ENCODE assay signal across 25 cellular contexts in the genomic region with DNA sequence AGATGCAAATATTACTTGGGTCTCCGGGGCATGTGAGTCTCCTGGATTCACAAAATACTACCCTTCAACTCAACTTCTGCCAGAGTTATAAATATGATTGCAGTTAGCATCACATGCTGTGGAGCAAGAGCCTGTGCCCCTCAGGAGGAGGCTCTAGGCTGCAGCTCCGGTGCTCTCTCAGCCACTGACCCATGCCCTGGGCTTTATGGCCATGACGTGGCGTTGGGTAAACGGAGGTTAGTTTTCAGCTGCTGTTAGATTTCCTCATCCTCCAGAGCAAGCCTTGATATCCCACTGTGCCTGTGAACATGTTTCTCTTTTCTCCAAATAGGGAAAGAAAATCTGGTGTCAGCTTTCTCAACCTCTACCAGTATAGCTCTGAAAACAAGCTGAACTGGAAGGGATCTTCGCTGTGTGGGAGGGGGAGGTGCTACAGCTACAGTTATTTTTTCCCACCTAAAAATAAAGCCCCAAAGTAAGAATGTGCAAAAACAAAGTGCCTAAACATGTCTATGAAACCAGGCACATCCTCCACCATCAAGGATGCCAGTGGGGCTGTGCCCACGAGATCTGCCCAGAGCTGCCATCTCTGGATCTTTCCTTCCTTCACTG.
DNase-seq lines count a peak whose midpoint lies in the region; ATAC-seq lines count a peak whose summit lies in the region.
"Had no signal": no experiment of that assay in that cellular context is flagged by ENCODE, and none has a peak within 500 bp of the region (broad histone marks: within the 10 kb centered on the region; RNA-seq: fewer than 3 reads in every experiment).

No MANE protein-coding gene starts in this region.

- H4K8ac ChIP-seq in mesendoderm (ENCODE audit: low read depth, low read length), result no peak overlapping the region

- no peak overlapping the region for H3K23ac ChIP-seq in mesendoderm (ENCODE audit: low read length)

- no peak overlapping the region for H4K5ac ChIP-seq in mesendoderm (ENCODE audit: low read length)

- DNase-seq in NCI-H748 (lab: John Stamatoyannopoulos, UW; ENCODE audit: unreplicated experiment) (peak; percentile 14), NCI-H748 treated with DMSO at 0.1 percent for 48 hours (lab: John Stamatoyannopoulos, UW) (no peak), caudate nucleus (lab: John Stamatoyannopoulos, UW) (peak in 6 of 61 donors; percentile 5 to 52 (median 18)), mesendoderm (peak; percentile 18), AG08395 (ENCODE audit: low spot score) (no peak), NCI-H1417 treated with DMSO at 0.1 percent for 48 hours (lab: John Stamatoyannopoulos, UW) (no peak)
- DNase-seq: activated CD4-positive, alpha-beta T cell treated with anti-CD3 and anti-CD28 coated beads for 36 hours; activated CD8-positive, alpha-beta memory T cell treated with anti-CD3 and anti-CD28 coated beads, Interleukin-2, amount 50 U/mL, for 48 hours; activated CD8-positive, alpha-beta T cell treated with anti-CD3 and anti-CD28 coated beads for 36 hours; activated naive CD4-positive, alpha-beta T cell treated with Interleukin-2 at 50 U/mL for 16 hours; gastrocnemius medialis; KG1; NCI-H1436 treated with DMSO at 0.1 percent for 48 hours; NCI-H2171; NCI-H524 treated with DMSO at 0.1 percent for 48 hours; SIG-M5; stimulated activated naive CD4-positive, alpha-beta T cell treated with Interleukin-2 at 50 U/mL for 16 hours had no signal

- no peak overlapping the region for H3K4me2 ChIP-seq in mesendoderm (ENCODE audit: low read length)
- H3K4me2 ChIP-seq: smooth muscle cell had no signal

- H3K27me3 ChIP-seq in mesendoderm (ENCODE audit: insufficient read depth, low read length, poor library complexity), result no peaks in the 10 kb centered on the region
- H3K27me3 ChIP-seq: gastrocnemius medialis, right atrium auricular region had no signal

- H3K56ac ChIP-seq in mesendoderm (ENCODE audit: low read length), result no peak overlapping the region

- no peak overlapping the region for H2BK5ac ChIP-seq in mesendoderm (ENCODE audit: low read length)

- no CpG with 5 or more reads among the region's 7 CpGs for WGBS in mesendoderm (ENCODE audit: extremely low coverage, insufficient coverage, low lambda C conversion rate)

- no peak overlapping the region for H3K9ac ChIP-seq in mesendoderm (ENCODE audit: low read length)
- H3K9ac ChIP-seq: parathyroid adenoma had no signal

- no peaks in the 10 kb centered on the region for H3K4me1 ChIP-seq in mesendoderm (ENCODE audit: control insufficient read depth, low read depth, low read length)
- H3K4me1 ChIP-seq: gastrocnemius medialis, parathyroid adenoma, right atrium auricular region had no signal

- no peak for ATAC-seq in HG03342 (IDR thresholded peaks at IDR 0.05; ENCODE audit: unreplicated experiment)
- no peak for ATAC-seq in GM19328 (IDR thresholded peaks at IDR 0.05; ENCODE audit: unreplicated experiment)
- ATAC-seq: activated CD4-positive, alpha-beta T cell treated with anti-CD3 and anti-CD28 coated beads for 36 hours; activated CD8-positive, alpha-beta T cell treated with anti-CD3 and anti-CD28 coated beads for 36 hours; gastrocnemius medialis; left lobe of liver; Panc1 had no signal

- H3K27ac ChIP-seq in caudate nucleus (ENCODE audit: low read depth, low read length) (peak overlapping the region; percentile 80), mesendoderm (ENCODE audit: low read depth, low read length) (no peak overlapping the region)
- H3K27ac ChIP-seq: gastrocnemius medialis, HL-60, parathyroid adenoma, right atrium auricular region had no signal

- H3K79me1 ChIP-seq in mesendoderm (ENCODE audit: low read length), result no peaks in the 10 kb centered on the region

- H3K4ac ChIP-seq in mesendoderm (ENCODE audit: low read depth, low read length), result no peak overlapping the region

- H3K36me3 ChIP-seq in mesendoderm (ENCODE audit: control insufficient read depth, insufficient read depth, low read length), result no peaks in the 10 kb centered on the region
- H3K36me3 ChIP-seq: gastrocnemius medialis, right atrium auricular region had no signal

- H3K79me2 ChIP-seq in mesendoderm (ENCODE audit: control insufficient read depth, insufficient read depth, low read length), result no peaks in the 10 kb centered on the region
- H3K79me2 ChIP-seq: parathyroid adenoma had no signal

- H3K4me3 ChIP-seq in mesendoderm (ENCODE audit: low read length), result no peak overlapping the region
- H3K4me3 ChIP-seq: gastrocnemius medialis, right atrium auricular region, smooth muscle cell had no signal

- no peak overlapping the region for H2BK120ac ChIP-seq in mesendoderm (ENCODE audit: low read depth, low read length)

- no peak overlapping the region for H2AK5ac ChIP-seq in mesendoderm (ENCODE audit: low read length)

- H2BK15ac ChIP-seq in mesendoderm (replicated peaks; ENCODE audit: low read depth), result no peak overlapping the region

- no peak overlapping the region for H3K18ac ChIP-seq in mesendoderm (ENCODE audit: low read length)

Comparison
In these comparisons a context has a peak if more than half of its experiments do, and no peak if none do; other contexts are left out.
1. DNase-seq: peak in NCI-H748 (single experiment) and mesendoderm (single experiment); none in NCI-H748 treated with DMSO at 0.1 percent for 48 hours (single experiment), AG08395 (single experiment) and NCI-H1417 treated with DMSO at 0.1 percent for 48 hours (single experiment).